Comparison of ENCODE assay signal across 8 cellular contexts in the genomic region with DNA sequence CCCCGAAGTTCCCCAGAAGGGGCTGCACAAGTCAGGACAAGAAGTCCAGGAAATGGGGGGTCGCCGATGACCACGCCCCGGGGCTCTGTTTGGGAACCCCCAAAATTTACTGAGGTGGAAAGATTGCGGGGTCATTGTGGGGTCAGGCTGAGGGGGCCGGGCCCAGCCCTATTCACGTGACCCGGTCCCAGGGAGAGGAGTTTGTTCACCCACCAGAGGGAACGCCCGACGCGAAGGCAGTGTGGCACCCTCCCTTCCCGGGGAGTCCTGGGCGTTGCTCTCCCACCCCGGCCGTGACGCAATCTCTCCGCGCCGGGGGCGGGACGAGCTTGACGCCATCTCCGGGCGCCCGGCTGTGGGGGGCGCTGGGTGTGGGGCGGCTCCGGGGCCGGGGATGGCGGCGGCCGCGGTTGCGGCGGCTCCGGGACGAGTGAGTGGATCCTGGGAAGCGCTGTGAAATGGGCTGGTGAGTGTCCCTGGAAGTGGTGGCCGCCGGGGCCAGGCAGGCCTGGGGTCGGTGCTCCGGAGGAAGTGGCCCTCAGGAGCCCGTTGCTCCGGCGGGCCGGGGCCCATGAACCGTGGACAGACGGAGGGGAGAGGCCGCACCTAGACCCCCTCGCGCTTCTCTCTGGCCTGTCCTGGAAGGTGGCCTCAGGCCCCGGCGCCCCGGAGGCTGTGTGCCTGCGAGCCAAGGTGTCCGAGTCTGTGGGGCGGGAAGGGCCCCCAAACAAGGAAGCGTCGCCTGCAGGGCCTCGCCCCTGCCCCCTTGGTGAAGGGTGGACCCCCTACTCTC. TPM values are rescaled to one million over a fixed set of nuclear protein-coding genes. Genes with fewer than 3 reads are reported as not detected.
A peak's percentile ranks its signal among the peaks of the same experiment; 100 is the strongest.
DNase-seq lines count a peak whose midpoint lies in the region; ATAC-seq, FAIRE-seq and TF ChIP-seq lines count a peak whose summit lies in the region.

A gene with protein sequence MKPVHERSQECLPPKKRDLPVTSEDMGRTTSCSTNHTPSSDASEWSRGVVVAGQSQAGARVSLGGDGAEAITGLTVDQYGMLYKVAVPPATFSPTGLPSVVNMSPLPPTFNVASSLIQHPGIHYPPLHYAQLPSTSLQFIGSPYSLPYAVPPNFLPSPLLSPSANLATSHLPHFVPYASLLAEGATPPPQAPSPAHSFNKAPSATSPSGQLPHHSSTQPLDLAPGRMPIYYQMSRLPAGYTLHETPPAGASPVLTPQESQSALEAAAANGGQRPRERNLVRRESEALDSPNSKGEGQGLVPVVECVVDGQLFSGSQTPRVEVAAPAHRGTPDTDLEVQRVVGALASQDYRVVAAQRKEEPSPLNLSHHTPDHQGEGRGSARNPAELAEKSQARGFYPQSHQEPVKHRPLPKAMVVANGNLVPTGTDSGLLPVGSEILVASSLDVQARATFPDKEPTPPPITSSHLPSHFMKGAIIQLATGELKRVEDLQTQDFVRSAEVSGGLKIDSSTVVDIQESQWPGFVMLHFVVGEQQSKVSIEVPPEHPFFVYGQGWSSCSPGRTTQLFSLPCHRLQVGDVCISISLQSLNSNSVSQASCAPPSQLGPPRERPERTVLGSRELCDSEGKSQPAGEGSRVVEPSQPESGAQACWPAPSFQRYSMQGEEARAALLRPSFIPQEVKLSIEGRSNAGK (plus strand): TSS at position 338 of the 793 bp plus-strand sequence. CDS start 3,765 bp downstream, outside the sequence.

- no peak for FAIRE-seq in small intestine (lab: Jason Lieb, UNC)

- H3K9me3 ChIP-seq in A673 (ENCODE audit: low read depth, low read length, poor library complexity, severe bottlenecking) (no peaks in the 10 kb centered on the region), WERI-Rb-1 (ENCODE audit: severe bottlenecking) (no peaks in the 10 kb centered on the region), breast epithelium (no peaks in the 10 kb centered on the region), small intestine (ENCODE audit: control insufficient read depth, low read depth) (no peaks in the 10 kb centered on the region)

- peak; percentile 84 for TF ChIP-seq POLR2A in breast epithelium (IDR thresholded peaks at IDR 0.05)

- WGBS in small intestine, 3 donors, result 0 to 1% (median 0%) methylated on average over 47 to 62 of the region's 62 CpGs

- H3K4me3 ChIP-seq in A673 (ENCODE audit: low read depth, low read length, poor library complexity, severe bottlenecking), result peak within 1 kb of the TSS; percentile 97
- peak within 1 kb of the TSS; percentile 88 for H3K4me3 ChIP-seq in WERI-Rb-1 (ENCODE audit: low read depth, low read length)
- peak within 1 kb of the TSS; percentile 91 to 100 (median 100) for H3K4me3 ChIP-seq in breast epithelium
- H3K4me3 ChIP-seq in small intestine (ENCODE audit: low read depth in 1 of 2, low read length in 2 of 2), result peak within 1 kb of the TSS; percentile 84 to 100

- H3K36me3 ChIP-seq in A673 (ENCODE audit: insufficient read depth, low read length, poor library complexity, severe bottlenecking), result peaks cover 25% of the 10 kb centered on the region
- H3K36me3 ChIP-seq in WERI-Rb-1, result peaks cover 29% of the 10 kb centered on the region
- peaks cover 6% of the 10 kb centered on the region for H3K36me3 ChIP-seq in breast epithelium
- peaks cover 4 to 9% of the 10 kb centered on the region in 2 donors for H3K36me3 ChIP-seq in small intestine (ENCODE audit: control insufficient read depth in 2 of 2, insufficient read depth in 2 of 2, low read length in 2 of 2)

- intact Hi-C loops in A673 (cut with micrococcal nuclease; ENCODE audit: unreplicated experiment), result no loop called here
- intact Hi-C loops in breast epithelium (cut with DNase I; ENCODE audit: low total_unique reads), result no loop called here

- ATAC-seq in GM18861 (IDR thresholded peaks at IDR 0.05; ENCODE audit: unreplicated experiment), result peak; percentile 51
- ATAC-seq in HG03095 (IDR thresholded peaks at IDR 0.05; ENCODE audit: unreplicated experiment), result peak; percentile 50

- H3K27me3 ChIP-seq in A673 (replicated peaks; ENCODE audit: insufficient read depth, low read depth, low read length, poor library complexity) (no peaks in the 10 kb centered on the region), WERI-Rb-1 (ENCODE audit: insufficient read depth, low read depth, severe bottlenecking) (no peaks in the 10 kb centered on the region), breast epithelium (no peaks in the 10 kb centered on the region), small intestine (ENCODE audit: control insufficient read depth in 2 of 2, insufficient read depth in 2 of 2, low read length in 2 of 2) (no peaks in the 10 kb centered on the region)

- H3K27ac ChIP-seq in A673 (ENCODE audit: low read depth, low read length, poor library complexity, severe bottlenecking) (peak within 1 kb of the TSS; percentile 87), WERI-Rb-1 (peak within 1 kb of the TSS; percentile 79), breast epithelium (peak within 1 kb of the TSS; percentile 94 to 96), small intestine (ENCODE audit: low read depth in 1 of 2, low read length in 1 of 2) (peak within 1 kb of the TSS; percentile 89 to 90)

- TSS peak; percentile 77 for BruUV-seq in A673 (replicated peaks; lab: Mats Ljungman, UMichigan)

- H3K4me1 ChIP-seq in A673 (ENCODE audit: insufficient read depth, low read length, poor library complexity, severe bottlenecking) (peaks cover 10% of the 10 kb centered on the region), breast epithelium (no peaks in the 10 kb centered on the region), small intestine (ENCODE audit: control insufficient read depth in 2 of 2, insufficient read depth in 1 of 2, low read depth in 1 of 2, low read length in 1 of 2) (no peaks in the 10 kb centered on the region)

- CTCF ChIA-PET in A673 (lab: Charles Lee), result no interaction called here

- POLR2A ChIA-PET in A673 (lab: Charles Lee; ENCODE audit: low non-redundant PET), result no interaction called here

- DNase-seq in A673 (ENCODE audit: low spot score) (peak; percentile 96), NCI-H2196 (lab: John Stamatoyannopoulos, UW; ENCODE audit: unreplicated experiment) (peak; percentile 78), WERI-Rb-1 (peak; percentile 90), breast epithelium (ENCODE audit: low spot score in 2 of 2) (peak; percentile 86 to 92), iPS-NIHi11 (ENCODE audit: low spot score) (peak; percentile 100), small intestine (peak; percentile 92)

- no peak for TF ChIP-seq CTCF in A673 (conservative IDR thresholded peaks at IDR 0.05; ENCODE audit: low read depth, low read length)
- TF ChIP-seq CTCF in WERI-Rb-1 (IDR thresholded peaks at IDR 0.05; ENCODE audit: low read depth, low read length), result no peak
- peak in 1 of 3 donors; percentile 18 for TF ChIP-seq CTCF in breast epithelium (IDR thresholded peaks at IDR 0.05)

RNA-seq across cellular contexts. Expression of the gene that starts here (rescaled TPM):
- total RNA-seq in A673 (2021) (26.0 and 26.6 TPM in 2 replicates), breast epithelium (10 to 100 TPM; 19.3 to 41.1 (median 28.0) TPM)
- 10 to 100 TPM in 1 of 3 donors, 1 to 10 TPM in 2; 4.3 to 10.8 (median 4.5) TPM for polyA plus RNA-seq in small intestine

Comparison
In these comparisons a context has a peak if more than half of its experiments do, and no peak if none do; other contexts are left out.
1. Peak in every context shown above with its lines: DNase-seq, ATAC-seq, H3K4me3 ChIP-seq and H3K27ac ChIP-seq.